8 cellular contexts compared by ENCODE assay signal in the genomic region with DNA sequence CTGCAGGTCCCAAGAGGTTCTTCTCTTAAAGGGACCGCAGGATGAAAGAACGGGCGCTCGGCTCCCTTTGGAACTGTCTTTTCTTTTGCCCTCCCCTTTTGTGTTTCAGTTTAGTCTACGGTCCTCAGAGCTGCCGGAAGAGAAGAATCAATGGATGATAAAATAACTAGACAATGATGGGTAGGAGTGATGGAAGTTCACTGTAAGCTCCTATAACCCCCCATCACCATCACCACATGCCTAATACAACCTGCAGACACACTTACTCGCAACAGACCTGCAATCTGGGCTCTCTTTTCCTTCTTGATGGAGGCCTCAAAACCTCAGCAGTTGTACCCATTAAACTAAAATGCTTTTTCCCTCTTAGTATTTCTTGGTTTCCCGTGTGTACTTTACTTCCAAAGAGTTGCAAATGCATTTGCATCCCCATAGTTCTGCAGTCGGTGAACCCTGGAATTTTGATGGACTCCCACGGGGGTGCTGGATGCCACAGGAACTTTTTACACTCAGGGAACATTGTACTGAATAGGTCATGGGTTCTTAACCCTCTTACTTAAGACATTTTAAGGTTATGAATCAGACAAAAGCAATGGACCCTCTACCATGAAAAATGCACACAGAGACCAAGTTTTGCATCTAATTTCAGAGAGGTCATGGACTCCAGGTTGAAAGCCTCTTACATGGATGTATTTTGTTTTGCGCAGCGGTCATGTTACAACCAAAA. TPM values are rescaled to one million over a fixed set of nuclear protein-coding genes. Genes with fewer than 3 reads are reported as not detected.
DNase-seq lines count a peak whose midpoint lies in the region; ATAC-seq, FAIRE-seq and TF ChIP-seq lines count a peak whose summit lies in the region.

No MANE protein-coding gene starts in this region.

- no peak for ATAC-seq in CD8-positive, alpha-beta T cell
- no peak for ATAC-seq in natural killer cell
- no peak for ATAC-seq in GM21447 (IDR thresholded peaks at IDR 0.05; ENCODE audit: unreplicated experiment)

- no peak for DNase-seq in CD8-positive, alpha-beta T cell
- DNase-seq in HL-60 (ENCODE audit: low read depth in 1 of 2, low spot score in 1 of 2) (no peak), bronchial epithelial cell (ENCODE audit: low read depth) (no peak), natural killer cell (no peak), GM19238 (ENCODE audit: insufficient read length, low spot score) (no peak), NCI-H1436 treated with DMSO at 0.1 percent for 48 hours (lab: John Stamatoyannopoulos, UW) (no peak), SW 1271 (lab: John Stamatoyannopoulos, UW) (no peak)

- peak overlapping the region; percentile 99 for H3K27ac Mint-ChIP-seq in CD8-positive, alpha-beta T cell
- peak overlapping the region; percentile 100 for H3K27ac Mint-ChIP-seq in natural killer cell

- H3K4me1 ChIP-seq in CD8-positive, alpha-beta T cell (ENCODE audit: insufficient read depth, low read length): peaks cover 15% of the 10 kb centered on the region

- H3K36me3 Mint-ChIP-seq in CD8-positive, alpha-beta T cell: peaks cover 39% of the 10 kb centered on the region
- H3K36me3 Mint-ChIP-seq in natural killer cell: peaks cover 8% of the 10 kb centered on the region

- H3K36me3 ChIP-seq in CD8-positive, alpha-beta T cell (ENCODE audit: insufficient read depth, low read length): peaks cover 10% of the 10 kb centered on the region
- peaks cover 17% of the 10 kb centered on the region for H3K36me3 ChIP-seq in bronchial epithelial cell (ENCODE audit: control insufficient read depth, insufficient read depth, low read length)

- intact Hi-C loops in CD8-positive, alpha-beta T cell (cut with DNase I, micrococcal nuclease): loop anchor here (1.0 to 10.0 kb wide), 7 partner anchors 20 to 983 kb away; a partner anchor contains a TSS
- intact Hi-C loops in natural killer cell (cut with micrococcal nuclease): loop anchor here (1.0 to 10.0 kb wide), 5 partner anchors 20 to 253 kb away; a partner anchor contains a TSS

- no peaks in the 10 kb centered on the region for H3K9me3 ChIP-seq in CD8-positive, alpha-beta T cell (ENCODE audit: low read length)

- H3K9me3 Mint-ChIP-seq in CD8-positive, alpha-beta T cell: no peaks in the 10 kb centered on the region
- H3K9me3 Mint-ChIP-seq in natural killer cell: no peaks in the 10 kb centered on the region

- H3K27ac ChIP-seq in CD8-positive, alpha-beta T cell (ENCODE audit: low read depth, low read length): peak overlapping the region; percentile 89
- H3K27ac ChIP-seq in HL-60 (replicated peaks): peak overlapping the region; percentile 95

- TF ChIP-seq CTCF in CD8-positive, alpha-beta T cell (IDR thresholded peaks at IDR 0.05): no peak
- TF ChIP-seq CTCF in HL-60 (IDR thresholded peaks at IDR 0.05; ENCODE audit: insufficient read depth, low read length) (no peak), bronchial epithelial cell (IDR thresholded peaks at IDR 0.05; ENCODE audit: insufficient read depth, low read length, severe bottlenecking) (no peak), natural killer cell (IDR thresholded peaks at IDR 0.05) (no peak)

- no peaks in the 10 kb centered on the region for H3K27me3 Mint-ChIP-seq in CD8-positive, alpha-beta T cell (ENCODE audit: low read depth)
- no peaks in the 10 kb centered on the region for H3K27me3 Mint-ChIP-seq in natural killer cell (ENCODE audit: low read depth in 2 of 2)

- H3K4me3 ChIP-seq in CD8-positive, alpha-beta T cell (ENCODE audit: low read depth, low read length): peak overlapping the region; percentile 75
- H3K4me3 ChIP-seq in HL-60 (replicated peaks; ENCODE audit: insufficient read depth, low read length) (peak overlapping the region; percentile 34), bronchial epithelial cell (ENCODE audit: low read depth, low read length) (peak overlapping the region; percentile 29)

- no peaks in the 10 kb centered on the region for H3K27me3 ChIP-seq in CD8-positive, alpha-beta T cell (ENCODE audit: insufficient read depth, low read length)
- H3K27me3 ChIP-seq in HL-60 (ENCODE audit: insufficient read depth, poor library complexity, severe bottlenecking) (no peaks in the 10 kb centered on the region), bronchial epithelial cell (ENCODE audit: control insufficient read depth, insufficient read depth, low read length) (no peaks in the 10 kb centered on the region)

- CTCF ChIA-PET in CD8-positive, alpha-beta T cell (lab: Charles Lee): no interaction called here

- FAIRE-seq in bronchial epithelial cell (lab: Jason Lieb, UNC): no peak

- POLR2A ChIA-PET in CD8-positive, alpha-beta T cell (lab: Charles Lee): interaction anchor here (0.5 to 1.3 kb wide), 5 partner anchors 14 to 644 kb away, joined by 3 to 8 read pairs (median 4); a partner anchor contains a TSS

- peak overlapping the region; percentile 95 for H3K4me3 Mint-ChIP-seq in CD8-positive, alpha-beta T cell
- H3K4me3 Mint-ChIP-seq in natural killer cell: peak overlapping the region; percentile 99

- H3K4me1 Mint-ChIP-seq in CD8-positive, alpha-beta T cell (ENCODE audit: low read depth): peaks cover 38% of the 10 kb centered on the region
- H3K4me1 Mint-ChIP-seq in natural killer cell: peaks cover 30 to 31% of the 10 kb centered on the region in 2 donors

RNA-seq across cellular contexts. Expression of a gene that starts 0.6 kb away (rescaled TPM):
- 10 to 100 TPM; 62.6 to 65.9 TPM for total RNA-seq in CD8-positive, alpha-beta T cell
- total RNA-seq in bronchial epithelial cell: 8.8 and 16.6 TPM in 2 replicates
- 100 to 1,000 TPM in 2 of 3 donors, 10 to 100 TPM in 1; 72.6 to 111 (median 110) TPM for total RNA-seq in natural killer cell

RNA-seq across cellular contexts. Expression of a gene that starts 20.5 kb away (rescaled TPM):
- 10 to 100 TPM; 63.1 to 63.2 TPM for total RNA-seq in CD8-positive, alpha-beta T cell
- total RNA-seq in bronchial epithelial cell (20.8 and 30.9 TPM in 2 replicates), natural killer cell (10 to 100 TPM; 68.2 to 99.3 (median 95.0) TPM)

RNA-seq across cellular contexts. Expression of a gene that starts 24.8 kb away (rescaled TPM):
- total RNA-seq in CD8-positive, alpha-beta T cell: not detected
- total RNA-seq in bronchial epithelial cell (4.2 and 7.0 TPM in 2 replicates), natural killer cell (not detected)

RNA-seq across cellular contexts. Expression of a gene that starts 51.7 kb away (rescaled TPM):
- total RNA-seq in CD8-positive, alpha-beta T cell: 100 to 1,000 TPM; 272 to 278 TPM
- total RNA-seq in bronchial epithelial cell (350 and 396 TPM in 2 replicates), natural killer cell (100 to 1,000 TPM; 291 to 313 (median 297) TPM)
